8 cellular contexts compared by ENCODE assay signal in genomic region chrX:75156537-75156945, GRCh38. TPM values are rescaled to one million over a fixed set of nuclear protein-coding genes. Genes with fewer than 3 reads are reported as not detected.
DNase-seq lines count a peak whose midpoint lies in the region; ATAC-seq and TF ChIP-seq lines count a peak whose summit lies in the region.

No MANE protein-coding gene starts in this region.

- TF ChIP-seq EP300 in tibial nerve (IDR thresholded peaks at IDR 0.05) = no peak

- ATAC-seq in Right ventricle myocardium superior (ENCODE audit: poor library complexity) (peak; percentile 47), Right ventricle myocardium inferior (no peak), lower lobe of right lung (peak in 1 of 2 donors; percentile 56), HG03565 (IDR thresholded peaks at IDR 0.05; ENCODE audit: unreplicated experiment) (no peak)

- intact Hi-C loops in Right ventricle myocardium superior (cut with DNase I) (no loop called here), Right ventricle myocardium inferior (cut with DNase I) (loop anchor here (2.0 to 10.0 kb wide), 3 partner anchors 52 to 448 kb away; partner anchors contain the start of gene UPRT), lower lobe of right lung (cut with DNase I) (no loop called here)

- H3K27me3 Mint-ChIP-seq in chondrocyte (ENCODE audit: low read depth) = no peaks in the 10 kb centered on the region

- H3K9me3 ChIP-seq in lower lobe of right lung (no peaks in the 10 kb centered on the region), tibial nerve (no peaks in the 10 kb centered on the region)

- H3K9me3 Mint-ChIP-seq in chondrocyte (ENCODE audit: low read depth) = no peaks in the 10 kb centered on the region

- DNase-seq in Right ventricle myocardium superior = no peak
- DNase-seq in Right ventricle myocardium inferior (ENCODE audit: missing footprints) = no peak
- DNase-seq in NCI-H524 treated with DMSO at 0.1 percent for 48 hours (lab: John Stamatoyannopoulos, UW) = peak; percentile 22
- no peak for DNase-seq in chondrocyte (ENCODE audit: low spot score)
- DNase-seq in lower lobe of right lung = no peak
- peak in 1 of 2 donors; percentile 6 for DNase-seq in tibial nerve (ENCODE audit: low spot score in 2 of 2)
- DNase-seq in HPDE6-E6E7 (ENCODE audit: extremely low spot score) = no peak

- H3K36me3 Mint-ChIP-seq in chondrocyte (ENCODE audit: low read depth) = no peaks in the 10 kb centered on the region

- peaks cover 7% of the 10 kb centered on the region for H3K4me1 ChIP-seq in lower lobe of right lung
- H3K4me1 ChIP-seq in tibial nerve = peaks cover 0 to 11% (median 4%) of the 10 kb centered on the region in 4 donors

- TF ChIP-seq CTCF in chondrocyte (IDR thresholded peaks at IDR 0.05) = no peak
- TF ChIP-seq CTCF in lower lobe of right lung (IDR thresholded peaks at IDR 0.05) = no peak
- TF ChIP-seq CTCF in tibial nerve (IDR thresholded peaks at IDR 0.05) = no peak

- peak overlapping the region; percentile 84 for H3K4me3 Mint-ChIP-seq in chondrocyte (ENCODE audit: unreplicated experiment)

- 8 to 41% methylated on average over 7 of the region's 7 CpGs for WGBS in tibial nerve, 2 donors

- H3K27ac Mint-ChIP-seq in chondrocyte (ENCODE audit: unreplicated experiment) = peak overlapping the region; percentile 90

- peaks cover 18% of the 10 kb centered on the region for H3K4me1 Mint-ChIP-seq in chondrocyte (ENCODE audit: low read depth)

- H3K27ac ChIP-seq in lower lobe of right lung (peak overlapping the region; percentile 81), tibial nerve (peak overlapping the region; percentile 17 to 87 (median 84))

- H3K36me3 ChIP-seq in lower lobe of right lung (no peaks in the 10 kb centered on the region), tibial nerve (no peaks in the 10 kb centered on the region)

- H3K27me3 ChIP-seq in lower lobe of right lung (ENCODE audit: low read depth) (no peaks in the 10 kb centered on the region), tibial nerve (no peaks in the 10 kb centered on the region)

- H3K4me3 ChIP-seq in lower lobe of right lung = peak overlapping the region; percentile 70
- H3K4me3 ChIP-seq in tibial nerve = peak overlapping the region; percentile 36 to 64 (median 54)

- TF ChIP-seq POLR2A in tibial nerve (IDR thresholded peaks at IDR 0.05) = no peak

RNA-seq across cellular contexts. Expression of gene ABCB7, which starts 0.5 kb away (rescaled TPM):
- 35.9 TPM for total RNA-seq in Right ventricle myocardium superior
- 37.7 TPM for total RNA-seq in Right ventricle myocardium inferior
- 10.5 to 17.4 TPM (median 12.3 TPM) in 3 replicates for total RNA-seq in chondrocyte
- 30.1 TPM for total RNA-seq in lower lobe of right lung
- 10 to 100 TPM; 24.3 to 71.4 (median 35.3) TPM for total RNA-seq in tibial nerve
